Comparison of ENCODE assay signal across 9 cellular contexts in the genomic region with DNA sequence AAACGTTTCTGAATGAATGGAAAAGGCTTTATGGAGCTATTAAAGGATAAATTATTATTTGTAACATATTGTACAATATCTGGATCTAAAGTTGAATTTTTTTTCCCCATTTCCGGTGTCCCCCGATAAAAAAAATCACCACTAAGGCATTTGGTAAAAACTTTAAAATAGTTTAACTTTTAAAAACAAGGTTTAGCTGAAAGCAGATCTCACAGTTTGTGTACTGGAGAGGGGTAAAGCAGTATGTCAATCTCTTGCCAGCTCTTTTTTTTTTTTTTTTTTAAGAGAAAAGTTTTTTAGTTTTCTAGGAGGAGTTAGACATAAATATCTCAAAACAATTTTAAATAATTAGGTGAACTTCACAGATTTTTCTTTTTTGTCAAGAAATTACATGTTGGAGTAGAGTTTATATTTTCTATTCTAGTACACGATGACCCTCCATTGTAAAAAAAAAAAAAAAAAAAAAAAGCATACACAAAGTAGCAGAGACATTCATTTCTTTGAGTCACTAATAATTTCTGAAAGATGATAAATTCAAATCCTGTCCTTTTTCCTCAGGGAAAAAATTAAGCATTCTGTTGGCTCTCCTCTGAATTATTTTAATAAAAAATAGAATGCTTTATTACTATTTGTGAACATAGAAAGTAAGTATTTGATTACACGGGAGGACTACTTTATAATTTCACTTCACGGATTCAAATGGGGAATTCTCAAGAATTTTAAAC. TPM values are rescaled to one million over a fixed set of nuclear protein-coding genes. Genes with fewer than 3 reads are reported as not detected.
A peak's percentile ranks its signal among the peaks of the same experiment; 100 is the strongest.
DNase-seq lines count a peak whose midpoint lies in the region; ATAC-seq and TF ChIP-seq lines count a peak whose summit lies in the region.
"Had no signal": no experiment of that assay in that cellular context is flagged by ENCODE, and none has a peak within 500 bp of the region (broad histone marks: within the 10 kb centered on the region; RNA-seq: fewer than 3 reads in every experiment).

No MANE protein-coding gene starts in this region.

- peak overlapping the region; percentile 66 for H3K4me3 ChIP-seq in brain microvascular endothelial cell (ENCODE audit: low read depth, low read length)
- H3K4me3 ChIP-seq in mucosa of rectum (ENCODE audit: low read length in 2 of 2), result peak overlapping the region; percentile 84 to 91

- H3K36me3 ChIP-seq in brain microvascular endothelial cell (replicated peaks) (no peaks in the 10 kb centered on the region), mucosa of rectum (ENCODE audit: control insufficient read depth in 2 of 2, insufficient read depth in 2 of 2, low read length in 2 of 2) (peaks cover 0 to 4% of the 10 kb centered on the region in 2 donors)

- no peak for TF ChIP-seq CTCF in 22Rv1 (IDR thresholded peaks at IDR 0.05)
- no peak for TF ChIP-seq CTCF in brain microvascular endothelial cell (IDR thresholded peaks at IDR 0.05; ENCODE audit: low read depth, low read length, missing control alignments)

- H3K27me3 ChIP-seq in brain microvascular endothelial cell (replicated peaks), result no peaks in the 10 kb centered on the region
- H3K27me3 ChIP-seq in mucosa of rectum (ENCODE audit: control insufficient read depth in 2 of 2, insufficient read depth in 2 of 2, low read length in 2 of 2), result no peaks in the 10 kb centered on the region

- H3K9me3 ChIP-seq in mucosa of rectum (ENCODE audit: control insufficient read depth in 2 of 2, low read length in 2 of 2), result no peaks in the 10 kb centered on the region

- peaks cover 10 to 12% of the 10 kb centered on the region in 2 donors for H3K4me1 ChIP-seq in mucosa of rectum (ENCODE audit: control insufficient read depth in 2 of 2, insufficient read depth in 2 of 2, low read length in 2 of 2)

- in situ Hi-C loops in brain microvascular endothelial cell (cut with HindIII; ENCODE audit: low pct_ligation_motif_present, low sequenced_read_pairs), result no loop called here

- H3K27ac ChIP-seq in 22Rv1 (peak overlapping the region; percentile 94), brain microvascular endothelial cell (peak overlapping the region; percentile 99), mucosa of rectum (ENCODE audit: low read depth in 2 of 2, low read length in 2 of 2) (peak overlapping the region; percentile 98)

- peak; percentile 12 for DNase-seq in HT-29 (ENCODE audit: low spot score)
- no peak for DNase-seq in brain microvascular endothelial cell
- no peak for DNase-seq in HK-2 (ENCODE audit: unreplicated experiment)
- no peak for DNase-seq in NCI-H128 (lab: John Stamatoyannopoulos, UW; ENCODE audit: unreplicated experiment)
- DNase-seq: stimulated activated CD8-positive, alpha-beta memory T cell treated with anti-CD3 and anti-CD28 coated beads, Interleukin-4, amount 100 ng/mL, for 48 hours had no signal

- H3K9ac ChIP-seq in mucosa of rectum (ENCODE audit: low read depth in 1 of 2, low read length in 2 of 2), result peak overlapping the region; percentile 82 to 94

- ATAC-seq in HG03108 (IDR thresholded peaks at IDR 0.05; ENCODE audit: unreplicated experiment) (no peak), GM21717 (IDR thresholded peaks at IDR 0.05; ENCODE audit: unreplicated experiment) (no peak)

RNA-seq across cellular contexts. Expression of gene HBP1, which starts 1.9 kb away (rescaled TPM):
- 21.8 TPM in 2 replicates for total RNA-seq in HT-29 (2014; rRNA removed; shearing (Covaris generic))
